In the genomic region with DNA sequence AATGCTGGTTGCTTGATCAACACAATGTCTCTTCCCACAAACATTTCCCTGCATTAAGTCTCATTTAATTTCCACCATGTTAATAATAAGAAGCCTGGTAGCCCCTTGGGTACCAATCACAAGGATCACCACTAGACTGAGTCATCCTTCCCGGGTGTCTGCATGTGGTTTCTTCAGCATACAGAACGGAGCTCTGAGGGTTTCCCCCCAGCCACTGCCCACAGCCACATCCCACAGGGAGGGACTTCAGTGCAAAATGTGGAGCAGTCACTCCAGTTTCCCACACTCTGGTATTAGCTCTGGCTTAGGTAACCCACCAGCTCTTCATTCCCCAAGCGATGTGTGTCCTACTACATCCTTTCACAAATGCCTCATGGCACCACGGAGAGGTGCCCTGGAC, we compare ENCODE assay signal across 1 cellular context.
TF ChIP-seq lines count a peak whose summit lies in the region.

No MANE protein-coding gene starts in this region.

TF ChIP-seq in GM23338, 12 proteins besides CTCF, POLR2A, EP300 and RAD21 (continued from another document):
- TF ChIP-seq, protein P1, sequence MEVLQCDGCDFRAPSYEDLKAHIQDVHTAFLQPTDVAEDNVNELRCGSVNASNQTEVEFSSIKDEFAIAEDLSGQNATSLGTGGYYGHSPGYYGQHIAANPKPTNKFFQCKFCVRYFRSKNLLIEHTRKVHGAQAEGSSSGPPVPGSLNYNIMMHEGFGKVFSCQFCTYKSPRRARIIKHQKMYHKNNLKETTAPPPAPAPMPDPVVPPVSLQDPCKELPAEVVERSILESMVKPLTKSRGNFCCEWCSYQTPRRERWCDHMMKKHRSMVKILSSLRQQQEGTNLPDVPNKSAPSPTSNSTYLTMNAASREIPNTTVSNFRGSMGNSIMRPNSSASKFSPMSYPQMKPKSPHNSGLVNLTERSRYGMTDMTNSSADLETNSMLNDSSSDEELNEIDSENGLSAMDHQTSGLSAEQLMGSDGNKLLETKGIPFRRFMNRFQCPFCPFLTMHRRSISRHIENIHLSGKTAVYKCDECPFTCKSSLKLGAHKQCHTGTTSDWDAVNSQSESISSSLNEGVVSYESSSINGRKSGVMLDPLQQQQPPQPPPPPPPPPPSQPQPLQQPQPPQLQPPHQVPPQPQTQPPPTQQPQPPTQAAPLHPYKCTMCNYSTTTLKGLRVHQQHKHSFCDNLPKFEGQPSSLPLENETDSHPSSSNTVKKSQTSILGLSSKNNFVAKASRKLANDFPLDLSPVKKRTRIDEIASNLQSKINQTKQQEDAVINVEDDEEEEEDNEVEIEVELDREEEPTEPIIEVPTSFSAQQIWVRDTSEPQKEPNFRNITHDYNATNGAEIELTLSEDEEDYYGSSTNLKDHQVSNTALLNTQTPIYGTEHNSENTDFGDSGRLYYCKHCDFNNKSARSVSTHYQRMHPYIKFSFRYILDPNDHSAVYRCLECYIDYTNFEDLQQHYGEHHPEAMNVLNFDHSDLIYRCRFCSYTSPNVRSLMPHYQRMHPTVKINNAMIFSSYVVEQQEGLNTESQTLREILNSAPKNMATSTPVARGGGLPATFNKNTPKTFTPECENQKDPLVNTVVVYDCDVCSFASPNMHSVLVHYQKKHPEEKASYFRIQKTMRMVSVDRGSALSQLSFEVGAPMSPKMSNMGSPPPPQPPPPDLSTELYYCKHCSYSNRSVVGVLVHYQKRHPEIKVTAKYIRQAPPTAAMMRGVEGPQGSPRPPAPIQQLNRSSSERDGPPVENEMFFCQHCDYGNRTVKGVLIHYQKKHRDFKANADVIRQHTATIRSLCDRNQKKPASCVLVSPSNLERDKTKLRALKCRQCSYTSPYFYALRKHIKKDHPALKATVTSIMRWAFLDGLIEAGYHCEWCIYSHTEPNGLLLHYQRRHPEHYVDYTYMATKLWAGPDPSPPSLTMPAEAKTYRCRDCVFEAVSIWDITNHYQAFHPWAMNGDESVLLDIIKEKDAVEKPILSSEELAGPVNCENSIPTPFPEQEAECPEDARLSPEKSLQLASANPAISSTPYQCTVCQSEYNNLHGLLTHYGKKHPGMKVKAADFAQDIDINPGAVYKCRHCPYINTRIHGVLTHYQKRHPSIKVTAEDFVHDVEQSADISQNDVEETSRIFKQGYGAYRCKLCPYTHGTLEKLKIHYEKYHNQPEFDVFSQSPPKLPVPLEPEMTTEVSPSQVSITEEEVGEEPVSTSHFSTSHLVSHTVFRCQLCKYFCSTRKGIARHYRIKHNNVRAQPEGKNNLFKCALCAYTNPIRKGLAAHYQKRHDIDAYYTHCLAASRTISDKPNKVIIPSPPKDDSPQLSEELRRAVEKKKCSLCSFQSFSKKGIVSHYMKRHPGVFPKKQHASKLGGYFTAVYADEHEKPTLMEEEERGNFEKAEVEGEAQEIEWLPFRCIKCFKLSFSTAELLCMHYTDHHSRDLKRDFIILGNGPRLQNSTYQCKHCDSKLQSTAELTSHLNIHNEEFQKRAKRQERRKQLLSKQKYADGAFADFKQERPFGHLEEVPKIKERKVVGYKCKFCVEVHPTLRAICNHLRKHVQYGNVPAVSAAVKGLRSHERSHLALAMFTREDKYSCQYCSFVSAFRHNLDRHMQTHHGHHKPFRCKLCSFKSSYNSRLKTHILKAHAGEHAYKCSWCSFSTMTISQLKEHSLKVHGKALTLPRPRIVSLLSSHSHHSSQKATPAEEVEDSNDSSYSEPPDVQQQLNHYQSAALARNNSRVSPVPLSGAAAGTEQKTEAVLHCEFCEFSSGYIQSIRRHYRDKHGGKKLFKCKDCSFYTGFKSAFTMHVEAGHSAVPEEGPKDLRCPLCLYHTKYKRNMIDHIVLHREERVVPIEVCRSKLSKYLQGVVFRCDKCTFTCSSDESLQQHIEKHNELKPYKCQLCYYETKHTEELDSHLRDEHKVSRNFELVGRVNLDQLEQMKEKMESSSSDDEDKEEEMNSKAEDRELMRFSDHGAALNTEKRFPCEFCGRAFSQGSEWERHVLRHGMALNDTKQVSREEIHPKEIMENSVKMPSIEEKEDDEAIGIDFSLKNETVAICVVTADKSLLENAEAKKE (CRISPR knock-in tag; IDR thresholded peaks at IDR 0.05) = no peak
